ENCODE assay signal across 28 cellular contexts in the genomic region with DNA sequence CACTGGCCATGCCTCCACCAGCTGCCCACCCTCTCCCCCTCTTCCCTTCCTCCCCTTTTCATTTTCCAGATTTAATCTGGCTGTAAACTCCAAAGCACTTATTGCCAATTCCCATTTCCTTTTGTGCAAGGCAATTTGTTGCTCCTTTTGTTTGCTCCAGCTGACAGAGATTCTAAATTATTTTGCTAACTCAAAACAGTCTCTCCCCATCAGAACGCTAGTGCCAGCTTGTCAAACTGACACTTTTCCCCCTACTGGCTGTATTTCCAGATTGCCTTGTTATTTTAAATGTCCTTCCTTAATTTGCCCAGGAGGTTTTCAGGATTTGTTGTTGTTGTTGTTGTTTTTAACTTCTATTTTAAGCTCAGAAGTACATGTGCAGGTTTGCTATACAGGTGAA.
"Had no signal": no experiment of that assay in that cellular context is flagged by ENCODE, and none has a peak within 500 bp of the region (broad histone marks: within the 10 kb centered on the region; RNA-seq: fewer than 3 reads in every experiment).

No MANE protein-coding gene starts in this region.

- H3K36me3 Mint-ChIP-seq: activated naive CD8-positive, alpha-beta T cell treated with anti-CD3 and anti-CD28 coated beads, Interleukin-2, amount 10 ng/mL, durations not matched to agents 7 days and 5 days; immature natural killer cell; naive B cell; stimulated activated memory B cell treated with anti-CD40 and anti-IgM and Interleukin-4, amounts not matched to agents 10 μg/mL and 1 μg/mL and 100 μg/mL, for 72 hours had no signal

- H2AFZ ChIP-seq: hepatocyte had no signal

- H3K4me2 ChIP-seq: hepatocyte, smooth muscle cell had no signal

- H3K4me1 ChIP-seq: breast epithelium, lower lobe of right lung, sigmoid colon, stomach, suprapubic skin, transverse colon, uterus had no signal

- H3K27ac Mint-ChIP-seq: activated CD4-positive, alpha-beta memory T cell treated with anti-CD3 and anti-CD28 coated beads, Interleukin-2, amount 10 ng/mL, durations not matched to agents 7 days and 5 days; activated CD4-positive, alpha-beta T cell treated with anti-CD3 and anti-CD28 coated beads, Interleukin-2, amount 10 ng/mL, durations not matched to agents 24 days and 14 days; activated naive CD4-positive, alpha-beta T cell treated with anti-CD3 and anti-CD28 coated beads for 36 hours; activated naive CD8-positive, alpha-beta T cell treated with anti-CD3 and anti-CD28 coated beads, Interleukin-2, amount 10 ng/mL, durations not matched to agents 7 days and 5 days; activated T-cell treated with anti-CD3 and anti-CD28 coated beads, Interleukin-2, amount 50 U/mL, for 72 hours; immature natural killer cell; naive B cell; stimulated activated memory B cell treated with anti-CD40 and anti-IgM and Interleukin-4, amounts not matched to agents 10 μg/mL and 1 μg/mL and 100 μg/mL, for 72 hours had no signal

- H3K4me1 Mint-ChIP-seq: activated CD4-positive, alpha-beta memory T cell treated with anti-CD3 and anti-CD28 coated beads, Interleukin-2, amount 10 ng/mL, durations not matched to agents 7 days and 5 days; activated CD4-positive, alpha-beta T cell treated with anti-CD3 and anti-CD28 coated beads, Interleukin-2, amount 10 ng/mL, durations not matched to agents 24 days and 14 days; activated naive CD8-positive, alpha-beta T cell treated with anti-CD3 and anti-CD28 coated beads, Interleukin-2, amount 10 ng/mL, durations not matched to agents 7 days and 5 days; central memory CD8-positive, alpha-beta T cell; immature natural killer cell had no signal

- DNase-seq: activated CD4-positive, alpha-beta memory T cell treated with anti-CD3 and anti-CD28 coated beads, Interleukin-2, amount 10 ng/mL, durations not matched to agents 7 days and 5 days; activated CD4-positive, alpha-beta T cell treated with anti-CD3 and anti-CD28 coated beads, Interleukin-2, amount 10 ng/mL, durations not matched to agents 24 days and 14 days; activated effector memory CD4-positive, alpha-beta T cell treated with Interleukin-2 at 50 U/mL for 16 hours; activated naive CD4-positive, alpha-beta T cell treated with anti-CD3 and anti-CD28 coated beads for 36 hours; activated naive CD8-positive, alpha-beta T cell treated with anti-CD3 and anti-CD28 coated beads, Interleukin-2, amount 10 ng/mL, durations not matched to agents 7 days and 5 days; activated T-cell treated with anti-CD3 and anti-CD28 coated beads, Interleukin-2, amount 50 U/mL, for 72 hours; amniotic stem cell; foreskin fibroblast; immature natural killer cell; lower lobe of right lung; naive B cell; occipital lobe; posterior cingulate gyrus; sigmoid colon; stimulated activated CD4-positive, alpha-beta T cell treated with anti-CD3 and anti-CD28 coated beads, Interleukin-15, amount 100 ng/mL, for 24 hours; stomach; transverse colon; uterus had no signal

- H3K4me3 ChIP-seq: breast epithelium, coronary artery, hepatocyte, lower lobe of right lung, sigmoid colon, smooth muscle cell, stomach, suprapubic skin, transverse colon, uterus had no signal

- H3K36me3 ChIP-seq: breast epithelium, lower lobe of right lung, sigmoid colon, stomach, suprapubic skin, transverse colon, uterus had no signal

- H3K27me3 ChIP-seq: breast epithelium, hepatocyte, sigmoid colon, stomach, suprapubic skin, transverse colon, uterus had no signal

- H3K9me3 Mint-ChIP-seq: activated CD4-positive, alpha-beta memory T cell treated with anti-CD3 and anti-CD28 coated beads, Interleukin-2, amount 10 ng/mL, durations not matched to agents 7 days and 5 days; activated CD4-positive, alpha-beta T cell treated with anti-CD3 and anti-CD28 coated beads, Interleukin-2, amount 10 ng/mL, durations not matched to agents 24 days and 14 days; activated naive CD4-positive, alpha-beta T cell treated with anti-CD3 and anti-CD28 coated beads for 36 hours; activated naive CD8-positive, alpha-beta T cell treated with anti-CD3 and anti-CD28 coated beads, Interleukin-2, amount 10 ng/mL, durations not matched to agents 7 days and 5 days; activated T-cell treated with anti-CD3 and anti-CD28 coated beads, Interleukin-2, amount 50 U/mL, for 72 hours; central memory CD8-positive, alpha-beta T cell; immature natural killer cell; naive B cell; stimulated activated memory B cell treated with anti-CD40 and anti-IgM and Interleukin-4, amounts not matched to agents 10 μg/mL and 1 μg/mL and 100 μg/mL, for 72 hours had no signal

- H3K4me3 Mint-ChIP-seq: activated CD4-positive, alpha-beta memory T cell treated with anti-CD3 and anti-CD28 coated beads, Interleukin-2, amount 10 ng/mL, durations not matched to agents 7 days and 5 days; activated CD4-positive, alpha-beta T cell treated with anti-CD3 and anti-CD28 coated beads, Interleukin-2, amount 10 ng/mL, durations not matched to agents 24 days and 14 days; activated naive CD4-positive, alpha-beta T cell treated with anti-CD3 and anti-CD28 coated beads for 36 hours; activated naive CD8-positive, alpha-beta T cell treated with anti-CD3 and anti-CD28 coated beads, Interleukin-2, amount 10 ng/mL, durations not matched to agents 7 days and 5 days; activated T-cell treated with anti-CD3 and anti-CD28 coated beads, Interleukin-2, amount 50 U/mL, for 72 hours; central memory CD8-positive, alpha-beta T cell; immature natural killer cell; stimulated activated memory B cell treated with anti-CD40 and anti-IgM and Interleukin-4, amounts not matched to agents 10 μg/mL and 1 μg/mL and 100 μg/mL, for 72 hours had no signal

- H3K27me3 Mint-ChIP-seq: activated CD4-positive, alpha-beta memory T cell treated with anti-CD3 and anti-CD28 coated beads, Interleukin-2, amount 10 ng/mL, durations not matched to agents 7 days and 5 days; central memory CD8-positive, alpha-beta T cell; naive B cell had no signal

- H3K79me2 ChIP-seq: hepatocyte had no signal

- ATAC-seq: activated CD4-positive, CD25-positive, alpha-beta regulatory T cell treated with anti-CD3 and anti-CD28 coated beads, Interleukin-2, amount 50 U/mL, for 24 hours; activated T-cell treated with anti-CD3 and anti-CD28 coated beads, Interleukin-2, amount 50 U/mL, for 72 hours; left lobe of liver; lower lobe of right lung; stimulated activated memory B cell treated with anti-CD40 and anti-IgM and Interleukin-4, amounts not matched to agents 10 μg/mL and 1 μg/mL and 100 μg/mL, for 72 hours had no signal

- H3K27ac ChIP-seq: breast epithelium, coronary artery, hepatocyte, lower lobe of right lung, sigmoid colon, stomach, suprapubic skin, transverse colon, uterus, VCaP had no signal
